ENCODE assay signal across 15 cellular contexts in the genomic region with DNA sequence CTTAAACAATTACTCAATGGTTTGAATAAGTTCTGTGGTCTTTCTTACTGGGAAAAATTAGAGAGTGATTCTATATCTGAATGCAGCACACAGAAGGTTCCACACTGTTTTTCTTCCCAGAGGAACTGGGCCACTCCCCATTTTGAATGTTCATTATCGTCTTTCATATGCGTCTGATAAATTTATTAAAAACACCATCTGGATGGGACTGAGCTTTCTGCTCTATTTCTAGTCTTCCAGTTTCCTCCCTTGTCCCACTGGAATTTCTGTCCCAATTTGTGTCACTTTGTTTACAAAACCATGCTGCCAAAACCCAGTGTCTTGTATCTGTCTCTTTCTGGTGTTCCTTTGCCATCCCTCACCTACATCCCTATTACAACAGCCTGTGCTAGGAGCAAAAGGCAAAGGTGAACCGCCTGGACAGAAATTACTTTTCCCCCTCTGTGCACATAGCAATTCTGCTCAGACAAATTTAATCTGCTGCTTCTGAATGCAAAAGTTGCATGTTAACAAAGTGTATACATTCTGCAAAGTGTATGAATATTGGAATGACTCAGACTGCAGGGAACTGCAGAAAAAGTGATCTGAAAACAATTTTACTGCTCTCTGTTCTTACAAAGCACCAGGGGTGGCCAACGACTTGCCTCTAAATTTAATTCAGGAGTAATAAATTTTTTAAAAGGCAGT.
DNase-seq lines count a peak whose midpoint lies in the region; ATAC-seq and TF ChIP-seq lines count a peak whose summit lies in the region.
"Had no signal": no experiment of that assay in that cellular context is flagged by ENCODE, and none has a peak within 500 bp of the region (broad histone marks: within the 10 kb centered on the region; RNA-seq: fewer than 3 reads in every experiment).

No MANE protein-coding gene starts in this region.

- H3K36me3 Mint-ChIP-seq in activated T-helper 17 cell treated with anti-CD3 and anti-CD28 coated beads, Interleukin-2, amount 50 U/mL, for 72 hours (ENCODE audit: low read depth) = no peaks in the 10 kb centered on the region
- H3K36me3 Mint-ChIP-seq in activated CD4-positive, alpha-beta T cell treated with anti-CD3 and anti-CD28 coated beads, Interleukin-2, amount 10 ng/mL, durations not matched to agents 7 days and 5 days (ENCODE audit: low read depth) = no peaks in the 10 kb centered on the region
- H3K36me3 Mint-ChIP-seq: neural progenitor cell had no signal

- peaks cover 6% of the 10 kb centered on the region for H3K9me3 Mint-ChIP-seq in activated T-helper 17 cell treated with anti-CD3 and anti-CD28 coated beads, Interleukin-2, amount 50 U/mL, for 72 hours
- no peaks in the 10 kb centered on the region for H3K9me3 Mint-ChIP-seq in activated CD4-positive, alpha-beta T cell treated with anti-CD3 and anti-CD28 coated beads, Interleukin-2, amount 10 ng/mL, durations not matched to agents 7 days and 5 days
- H3K9me3 Mint-ChIP-seq: activated CD4-positive, alpha-beta memory T cell treated with anti-CD3 and anti-CD28 coated beads for 36 hours; neural progenitor cell had no signal

- no peak overlapping the region for H3K4me3 Mint-ChIP-seq in activated T-helper 17 cell treated with anti-CD3 and anti-CD28 coated beads, Interleukin-2, amount 50 U/mL, for 72 hours
- no peak overlapping the region for H3K4me3 Mint-ChIP-seq in activated CD4-positive, alpha-beta T cell treated with anti-CD3 and anti-CD28 coated beads, Interleukin-2, amount 10 ng/mL, durations not matched to agents 7 days and 5 days
- H3K4me3 Mint-ChIP-seq: activated CD4-positive, alpha-beta memory T cell treated with anti-CD3 and anti-CD28 coated beads for 36 hours; neural progenitor cell; T-helper 17 cell had no signal

- ATAC-seq in GM19452 (IDR thresholded peaks at IDR 0.05; ENCODE audit: unreplicated experiment) (peak; percentile 53), HG03066 (IDR thresholded peaks at IDR 0.05; ENCODE audit: low read depth, unreplicated experiment) (peak; percentile 49), GM18498 (IDR thresholded peaks at IDR 0.05; ENCODE audit: unreplicated experiment) (no peak)
- no peak for ATAC-seq in activated T-helper 17 cell treated with anti-CD3 and anti-CD28 coated beads, Interleukin-2, amount 50 U/mL, for 72 hours (replicated peaks)
- ATAC-seq: Panc1, T-helper 17 cell had no signal

- POLR2A ChIA-PET in activated CD4-positive, alpha-beta T cell treated with anti-CD3 and anti-CD28 coated beads, Interleukin-2, amount 10 ng/mL, durations not matched to agents 7 days and 5 days (lab: Charles Lee) = no interaction called here

- in situ Hi-C loops in GM13977 (cut with MboI; ENCODE audit: low pct_unique_long_range_greater_than_20kb, low sequenced_read_pairs, unreplicated experiment) = no loop called here

- DNase-seq in GM13977 (ENCODE audit: low spot score) = peak; percentile 55
- DNase-seq in DMS153 (lab: John Stamatoyannopoulos, UW) = no peak
- DNase-seq in activated CD4-positive, alpha-beta T cell treated with anti-CD3 and anti-CD28 coated beads, Interleukin-2, amount 10 ng/mL, durations not matched to agents 7 days and 5 days = no peak
- DNase-seq in H4 (ENCODE audit: low spot score) = no peak
- DNase-seq: activated CD4-positive, alpha-beta memory T cell treated with anti-CD3 and anti-CD28 coated beads for 36 hours; activated naive CD4-positive, alpha-beta T cell treated with Interleukin-2 at 50 U/mL for 16 hours; Karpas-422; T-helper 17 cell; testis had no signal

- peak overlapping the region; percentile 14 for H3K27ac Mint-ChIP-seq in activated T-helper 17 cell treated with anti-CD3 and anti-CD28 coated beads, Interleukin-2, amount 50 U/mL, for 72 hours
- H3K27ac Mint-ChIP-seq in activated CD4-positive, alpha-beta T cell treated with anti-CD3 and anti-CD28 coated beads, Interleukin-2, amount 10 ng/mL, durations not matched to agents 7 days and 5 days = no peak overlapping the region
- H3K27ac Mint-ChIP-seq: activated CD4-positive, alpha-beta memory T cell treated with anti-CD3 and anti-CD28 coated beads for 36 hours; T-helper 17 cell had no signal

- peaks cover 6% of the 10 kb centered on the region for H3K4me1 Mint-ChIP-seq in activated T-helper 17 cell treated with anti-CD3 and anti-CD28 coated beads, Interleukin-2, amount 50 U/mL, for 72 hours
- H3K4me1 Mint-ChIP-seq in activated CD4-positive, alpha-beta T cell treated with anti-CD3 and anti-CD28 coated beads, Interleukin-2, amount 10 ng/mL, durations not matched to agents 7 days and 5 days = peaks cover 11% of the 10 kb centered on the region
- H3K4me1 Mint-ChIP-seq: neural progenitor cell had no signal

- CTCF ChIA-PET in activated CD4-positive, alpha-beta T cell treated with anti-CD3 and anti-CD28 coated beads, Interleukin-2, amount 10 ng/mL, durations not matched to agents 7 days and 5 days (lab: Charles Lee) = no interaction called here

- no peak for TF ChIP-seq CTCF in GM13977 (IDR thresholded peaks at IDR 0.05; ENCODE audit: extremely low read depth, insufficient read depth, missing control alignments)

- no peaks in the 10 kb centered on the region for H3K27me3 Mint-ChIP-seq in activated T-helper 17 cell treated with anti-CD3 and anti-CD28 coated beads, Interleukin-2, amount 50 U/mL, for 72 hours
- no peaks in the 10 kb centered on the region for H3K27me3 Mint-ChIP-seq in activated CD4-positive, alpha-beta T cell treated with anti-CD3 and anti-CD28 coated beads, Interleukin-2, amount 10 ng/mL, durations not matched to agents 7 days and 5 days
- H3K27me3 Mint-ChIP-seq: activated CD4-positive, alpha-beta memory T cell treated with anti-CD3 and anti-CD28 coated beads for 36 hours; T-helper 17 cell had no signal

Comparison
In these comparisons a context has a peak if more than half of its experiments do, and no peak if none do; other contexts are left out.
1. ATAC-seq: peak in GM19452 (single experiment) and HG03066 (single experiment); none in activated T-helper 17 cell treated with anti-CD3 and anti-CD28 coated beads, Interleukin-2, amount 50 U/mL, for 72 hours (single experiment) and GM18498 (single experiment).